Comparison of ENCODE assay signal across 1 cellular context in genomic region chr15:94286581-94286980, GRCh38.
TF ChIP-seq lines count a peak whose summit lies in the region.

No MANE protein-coding gene starts in this region.

TF ChIP-seq in IMR-90, 13 proteins besides CTCF, POLR2A, EP300 and RAD21:
- TF ChIP-seq CHD1 (IDR thresholded peaks at IDR 0.05; ENCODE audit: low read depth, low read length): no peak
- TF ChIP-seq BHLHE40 (IDR thresholded peaks at IDR 0.05; ENCODE audit: low read depth, low read length): no peak
- no peak for TF ChIP-seq MXI1 (IDR thresholded peaks at IDR 0.05; ENCODE audit: borderline replicate concordance, low read depth, low read length)
- no peak for TF ChIP-seq MAFK (IDR thresholded peaks at IDR 0.05; ENCODE audit: low read depth, low read length)
- no peak for TF ChIP-seq CEBPB (IDR thresholded peaks at IDR 0.05; ENCODE audit: low read depth, low read length)
- TF ChIP-seq ELK1 (IDR thresholded peaks at IDR 0.05; ENCODE audit: borderline replicate concordance, low read depth, low read length): no peak
- TF ChIP-seq MAZ (IDR thresholded peaks at IDR 0.05; ENCODE audit: borderline replicate concordance, low read depth, low read length): no peak
- TF ChIP-seq NFE2L2 (IDR thresholded peaks at IDR 0.05; ENCODE audit: low read depth, low read length): no peak
- TF ChIP-seq USF2 (IDR thresholded peaks at IDR 0.05; ENCODE audit: low read depth, low read length): no peak
- no peak for TF ChIP-seq FOS (IDR thresholded peaks at IDR 0.05; ENCODE audit: low read depth, low read length)
- TF ChIP-seq SMC3 (IDR thresholded peaks at IDR 0.05; ENCODE audit: low read depth, low read length): no peak
- TF ChIP-seq RFX5 (IDR thresholded peaks at IDR 0.05; ENCODE audit: low read depth, low read length): no peak
- no peak for TF ChIP-seq RCOR1 (IDR thresholded peaks at IDR 0.05; ENCODE audit: insufficient replicate concordance, low read length)
TF ChIP-seq in IMR-90: peak in this region for 0.
